ENCODE assay signal across 8 cellular contexts in the genomic region with DNA sequence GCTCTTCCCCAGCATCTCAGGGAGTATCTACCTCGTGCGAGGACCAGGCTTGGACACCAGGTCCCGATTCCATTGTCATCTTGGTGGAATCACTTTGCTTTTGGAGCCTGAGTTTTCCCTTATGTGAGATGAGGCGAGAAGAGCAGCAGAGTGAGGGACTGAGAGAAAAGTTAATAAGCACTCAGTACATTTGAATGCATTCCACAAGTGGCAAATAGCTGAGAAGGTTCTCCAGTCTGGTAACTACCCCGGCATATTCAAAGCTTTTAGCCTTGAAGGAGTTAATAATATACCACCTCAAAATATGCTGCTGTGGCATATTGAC. TPM values are rescaled to one million over a fixed set of nuclear protein-coding genes. Genes with fewer than 3 reads are reported as not detected.
DNase-seq lines count a peak whose midpoint lies in the region; ATAC-seq, FAIRE-seq and TF ChIP-seq lines count a peak whose summit lies in the region.

No MANE protein-coding gene starts in this region.

- peak overlapping the region; percentile 97 for H2BK5ac ChIP-seq in H1 (ENCODE audit: low read depth, low read length)

- H2AFZ ChIP-seq in H1 (ENCODE audit: low read length): peak overlapping the region; percentile 98

- no peak overlapping the region for H3K14ac ChIP-seq in H1 (ENCODE audit: insufficient read length)

- peak overlapping the region; percentile 99 for H4K8ac ChIP-seq in H1 (ENCODE audit: extremely low read depth, insufficient read depth, low read length)

- POLR2A ChIA-PET in H1 (lab: Charles Lee; ENCODE audit: partially characterized antibody): interaction anchor here (0.7 to 1.6 kb wide), 7 partner anchors 9 to 805 kb away, joined by 3 to 7 read pairs (median 3); a partner anchor contains a TSS

- H4K5ac ChIP-seq in H1 (ENCODE audit: insufficient read length, low read depth, low read length): peak overlapping the region; percentile 70

- TF ChIP-seq CTCF in H1 (IDR thresholded peaks at IDR 0.05; ENCODE audit: control extremely low read depth in 1 of 3, insufficient read depth in 1 of 3, low read depth in 1 of 3, low read length in 3 of 3): no peak
- TF ChIP-seq CTCF in pancreas (IDR thresholded peaks at IDR 0.05): no peak

- H2BK15ac ChIP-seq in H1 (ENCODE audit: low read length): no peak overlapping the region

- no peaks in the 10 kb centered on the region for H3K79me2 ChIP-seq in H1 (ENCODE audit: control insufficient read depth in 1 of 2, insufficient read depth in 2 of 2, low read length in 2 of 2)

- H3K27ac ChIP-seq in KOPT-K1 (ENCODE audit: low read depth, low read length, poor library complexity, severe bottlenecking) (peak overlapping the region; percentile 61), H1 (ENCODE audit: low read depth, low read length) (peak overlapping the region; percentile 70; the same call in 1 of the 2 replicates), pancreas (peak overlapping the region; percentile 79 to 97 (median 92))

- 59% methylated on average over 5 of the region's 5 CpGs; no CpG with 5 or more reads in 1 of the 2 experiments for WGBS in H1 (ENCODE audit: extremely low coverage in 1 of 2, insufficient coverage in 1 of 2, insufficient read length in 1 of 2, insufficient replicate concordance in 2 of 2, low coverage in 1 of 2, low lambda C conversion rate in 2 of 2, missing lambda C conversion rate in 1 of 2), 2 experiments
- WGBS in pancreas, 2 donors: 24 to 29% methylated on average over 5 of the region's 5 CpGs

- no peak overlapping the region for H3K56ac ChIP-seq in H1 (replicated peaks; ENCODE audit: insufficient read length, low read depth, low read length)

- no peak overlapping the region for H2BK120ac ChIP-seq in H1 (replicated peaks; ENCODE audit: low read depth, low read length)

- DNase-seq in H1 (ENCODE audit: low read depth in 1 of 2, low spot score in 2 of 2) (no peak), pancreas (no peak), left lobe of liver (ENCODE audit: low spot score) (no peak), H4 (ENCODE audit: low spot score) (no peak)

- TF ChIP-seq EP300 in H1 (IDR thresholded peaks at IDR 0.05; ENCODE audit: borderline replicate concordance in 1 of 2, low read depth in 2 of 2, low read length in 2 of 2): no peak

- no peak for TF ChIP-seq RAD21 in H1 (IDR thresholded peaks at IDR 0.05 in 1 of 2, conservative IDR thresholded peaks at IDR 0.05 in 1 of 2; ENCODE audit: low read depth in 2 of 2, low read length in 2 of 2)

- H3K9ac ChIP-seq in ES-I3 (ENCODE audit: low read depth, low read length) (peak overlapping the region; percentile 65), H1 (replicated peaks in 1 of 4; ENCODE audit: extremely low read depth in 1 of 4, low read depth in 3 of 4, low read length in 3 of 4) (peak overlapping the region in 3 of 4 experiments; percentile 62 to 72 (median 65); a peak in 5 of 7 replicates)

- H2BK12ac ChIP-seq in H1 (ENCODE audit: low read depth, low read length): peak overlapping the region; percentile 97

- H3K4me3 ChIP-seq in H1 (ENCODE audit: extremely low read depth in 1 of 4, insufficient read depth in 2 of 4, low read depth in 3 of 4, low read length in 4 of 4): peak overlapping the region; percentile 72 to 81 (median 77)
- peak overlapping the region; percentile 68 to 86 (median 79) for H3K4me3 ChIP-seq in pancreas

- no peak overlapping the region for H2BK20ac ChIP-seq in H1 (ENCODE audit: low read length)

- peak overlapping the region; percentile 76 for H3K18ac ChIP-seq in H1 (ENCODE audit: extremely low read depth, low read length)

- H3K36me3 ChIP-seq in ES-I3 (ENCODE audit: insufficient read depth, low read length) (no peaks in the 10 kb centered on the region), KOPT-K1 (ENCODE audit: insufficient read depth, low read length) (no peaks in the 10 kb centered on the region), H1 (ENCODE audit: control insufficient read depth in 2 of 4, insufficient read depth in 4 of 4, low read length in 3 of 4) (no peaks in the 10 kb centered on the region), pancreas (no peaks in the 10 kb centered on the region)

- peaks cover 8% of the 10 kb centered on the region; the same call in 1 of the 2 replicates for H3K23me2 ChIP-seq in H1 (ENCODE audit: low read depth, low read length)

- H3K27me3 ChIP-seq in H1 (replicated peaks in 1 of 4; ENCODE audit: control insufficient read depth in 3 of 4, extremely low read depth in 1 of 4, insufficient read depth in 3 of 4, low read length in 3 of 4): no peaks in the 10 kb centered on the region
- no peaks in the 10 kb centered on the region for H3K27me3 ChIP-seq in pancreas

- H3K4me1 ChIP-seq in ES-I3 (ENCODE audit: insufficient read depth, low read length) (peaks cover 5% of the 10 kb centered on the region), H1 (replicated peaks in 1 of 4; ENCODE audit: control insufficient read depth in 3 of 4, insufficient read depth in 4 of 4, low read length in 3 of 4) (peaks cover 0 to 3% (median 0%) of the 10 kb centered on the region in 4 experiments; a peak in 3 of 7 replicates), pancreas (peaks cover 0 to 15% (median 4%) of the 10 kb centered on the region in 3 donors)

- CTCF ChIA-PET in H1 (lab: Charles Lee; ENCODE audit: partially characterized antibody): no interaction called here

- peak overlapping the region; percentile 22 for H4K91ac ChIP-seq in H1 (replicated peaks; ENCODE audit: insufficient read length, low read length)

- no peak for ATAC-seq in pancreas
- ATAC-seq in left lobe of liver: no peak
- ATAC-seq in HG02938 (IDR thresholded peaks at IDR 0.05; ENCODE audit: unreplicated experiment): no peak
- no peak for ATAC-seq in GM21381 (IDR thresholded peaks at IDR 0.05; ENCODE audit: unreplicated experiment)

- intact Hi-C loops in pancreas (cut with DNase I): no loop called here

- H3K4me2 ChIP-seq in H1 (ENCODE audit: insufficient read depth in 1 of 2, low read depth in 2 of 2, low read length in 2 of 2): peak overlapping the region; percentile 72 to 94

- H3K9me3 ChIP-seq in ES-I3 (ENCODE audit: control insufficient read depth, insufficient read depth, low read length): no peaks in the 10 kb centered on the region
- peaks cover 15% of the 10 kb centered on the region for H3K9me3 ChIP-seq in KOPT-K1 (ENCODE audit: insufficient read depth, low read length, poor library complexity, severe bottlenecking)
- H3K9me3 ChIP-seq in H1 (ENCODE audit: insufficient read depth in 2 of 2, low read depth in 1 of 2, low read length in 1 of 2): no peaks in the 10 kb centered on the region
- no peaks in the 10 kb centered on the region for H3K9me3 ChIP-seq in pancreas

- FAIRE-seq in H1 (lab: Jason Lieb, UNC) (no peak), pancreas (lab: Jason Lieb, UNC) (no peak)

- H4K20me1 ChIP-seq in H1 (replicated peaks in 1 of 2; ENCODE audit: control insufficient read depth in 1 of 2, insufficient read depth in 2 of 2, low read length in 2 of 2): no peaks in the 10 kb centered on the region

- 0 out of 3 replicates have a peak, but pooled peaks of 1 of the 2 experiments have one; percentile 29 for TF ChIP-seq POLR2A in H1 (IDR thresholded peaks at IDR 0.05; ENCODE audit: control extremely low read depth in 1 of 2, low read depth in 2 of 2, low read length in 2 of 2)

- H3K4ac ChIP-seq in H1 (replicated peaks; ENCODE audit: insufficient read length, low read depth, low read length): peak overlapping the region; percentile 94

- H3K23ac ChIP-seq in H1 (ENCODE audit: insufficient read length): no peak overlapping the region

- H3K79me1 ChIP-seq in H1 (ENCODE audit: low read depth, low read length): no peaks in the 10 kb centered on the region

- no peak overlapping the region for H2AK5ac ChIP-seq in H1 (ENCODE audit: low read depth, low read length)

TF ChIP-seq in H1, 55 proteins besides CTCF, POLR2A, EP300 and RAD21:
- TF ChIP-seq CHD2 (IDR thresholded peaks at IDR 0.05; ENCODE audit: low read length) (no peak), SP4 (IDR thresholded peaks at IDR 0.05; ENCODE audit: low read length) (peak; percentile 50; the same call in 1 of the 2 replicates)

RNA-seq across cellular contexts. Expression of a gene that starts 0.5 kb away (rescaled TPM):
- 12.3 and 12.5 TPM in 2 replicates for total RNA-seq in H1 (2021; fragmentation: NEBNext Ultra II Directional; extraction: Animal tissue kit (Norgen Biotek cat#: 25700))
- polyA plus RNA-seq in H1 (2011; rRNA removed): 5.4 and 6.1 TPM in 2 replicates
- polyA plus RNA-seq in H1 (2011; cell fraction: cytosol; rRNA removed): 8.9 TPM
- 7.2 TPM for polyA plus RNA-seq in H1 (2011; cell fraction: nucleus; rRNA removed)
- 6.4 to 10.6 TPM (median 8.5 TPM) in 4 replicates for polyA plus RNA-seq in H1 (2012, experiment 1 of 2)
- polyA plus RNA-seq in H1 (2012, experiment 2 of 2): 1.00 TPM
- 11.3 TPM for polyA plus RNA-seq in H1 (2013, experiment 1 of 2)
- polyA plus RNA-seq in H1 (2013, experiment 2 of 2): 11.9 TPM
- 8.2 and 17.8 TPM in 2 replicates for polyA minus RNA-seq in H1 (2011; rRNA and poly(A)+ RNA removed)
- 11.2 TPM for polyA minus RNA-seq in H1 (2011; cell fraction: cytosol; rRNA and poly(A)+ RNA removed)
- 15.7 TPM for polyA minus RNA-seq in H1 (2011; cell fraction: nucleus; rRNA and poly(A)+ RNA removed)
- 10 to 100 TPM in 3 of 6 donors, 1 to 10 TPM in 3; 8.1 to 17.6 (median 11.8) TPM for total RNA-seq in pancreas
- polyA plus RNA-seq in pancreas: 1 to 10 TPM; 5.3 to 9.9 TPM
- total RNA-seq in left lobe of liver: 7.6 TPM
- total RNA-seq in H4 (2014; rRNA removed; shearing (Covaris generic)): not detected in 2 replicates

RNA-seq across cellular contexts. Expression of a gene that starts 11.5 kb away (rescaled TPM):
- not detected in 2 replicates for total RNA-seq in H1 (2021; fragmentation: NEBNext Ultra II Directional; extraction: Animal tissue kit (Norgen Biotek cat#: 25700))
- polyA plus RNA-seq in H1 (2011; rRNA removed) (not detected in 2 replicates), pancreas (under 1 TPM; 0.19 to 0.23 TPM)
- not detected for polyA plus RNA-seq in H1 (2011; cell fraction: cytosol; rRNA removed)
- polyA plus RNA-seq in H1 (2011; cell fraction: nucleus; rRNA removed): not detected
- polyA plus RNA-seq in H1 (2012, experiment 1 of 2): not detected in 4 replicates
- not detected for polyA plus RNA-seq in H1 (2012, experiment 2 of 2)
- not detected for polyA plus RNA-seq in H1 (2013, experiment 1 of 2)
- not detected for polyA plus RNA-seq in H1 (2013, experiment 2 of 2)
- not detected in 2 replicates for polyA minus RNA-seq in H1 (2011; rRNA and poly(A)+ RNA removed)
- not detected for polyA minus RNA-seq in H1 (2011; cell fraction: cytosol; rRNA and poly(A)+ RNA removed)
- polyA minus RNA-seq in H1 (2011; cell fraction: nucleus; rRNA and poly(A)+ RNA removed): not detected
- total RNA-seq in pancreas (1 to 10 TPM in 2 of 6 donors, under 1 TPM in 4; 0.14 to 1.7 (median 0.36) TPM), left lobe of liver (0.78 TPM)
- not detected in 2 replicates for total RNA-seq in H4 (2014; rRNA removed; shearing (Covaris generic))
